ENCODE assay signal across 15 cellular contexts in the genomic region with DNA sequence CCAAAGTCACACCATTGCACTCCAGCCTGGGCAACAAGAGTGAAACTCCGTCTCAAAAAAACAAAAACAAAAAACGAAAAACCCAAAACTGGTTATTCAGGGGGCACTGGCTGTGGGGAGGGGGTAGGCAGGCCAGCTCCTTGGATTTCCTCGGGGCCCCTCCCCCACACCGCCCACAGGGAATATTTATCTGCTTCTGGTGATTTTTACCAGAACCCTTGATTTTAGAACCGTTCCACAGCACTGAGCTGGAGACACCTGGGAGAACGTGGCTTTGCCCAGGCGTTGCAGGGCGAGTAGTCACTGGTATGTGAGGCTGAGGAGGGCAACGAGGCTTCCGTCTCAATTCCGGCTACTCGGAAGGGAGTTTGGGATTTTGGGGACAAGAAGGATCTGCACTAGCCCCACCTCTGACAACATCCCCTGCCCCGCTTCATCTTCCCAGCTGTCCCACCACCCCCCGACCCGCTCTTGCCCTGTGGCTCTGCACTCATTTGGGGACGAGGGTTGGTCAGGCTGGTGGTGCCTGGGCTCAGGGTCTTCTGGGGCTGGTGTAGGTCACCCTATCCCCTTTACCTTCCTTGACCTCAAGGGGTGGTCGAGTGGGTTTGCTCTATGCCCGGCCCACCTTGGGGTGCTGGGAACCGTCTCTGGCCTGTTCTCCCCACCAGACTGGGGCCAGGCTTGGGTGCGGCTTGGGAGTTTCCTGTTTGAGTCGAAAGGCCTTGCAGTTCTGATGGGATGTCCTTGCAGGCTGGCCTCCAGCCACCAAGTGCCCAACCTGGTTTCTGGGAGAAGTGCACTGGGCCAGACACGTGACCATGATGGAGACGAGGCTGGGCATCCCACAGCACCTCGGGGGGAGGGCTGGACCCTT.
"Had no signal": no experiment of that assay in that cellular context is flagged by ENCODE, and none has a peak within 500 bp of the region (broad histone marks: within the 10 kb centered on the region; RNA-seq: fewer than 3 reads in every experiment).

No MANE protein-coding gene starts in this region.

- DNase-seq: activated CD4-positive, alpha-beta T cell treated with anti-CD3 and anti-CD28 coated beads, Interleukin-2, amount 50 U/mL, for 48 hours; activated CD4-positive, CD25-positive, alpha-beta regulatory T cell treated with anti-CD3 and anti-CD28 coated beads, Interleukin-2, amount 50 U/mL, for 72 hours; activated CD8-positive, alpha-beta memory T cell treated with anti-CD3 and anti-CD28 coated beads, Interleukin-2, amount 10 ng/mL, durations not matched to agents 7 days and 5 days; activated naive CD4-positive, alpha-beta T cell treated with anti-CD3 and anti-CD28 coated beads, Interleukin-2, amount 50 U/mL, for 16 hours; activated T-cell treated with anti-CD3 and anti-CD28 coated beads, Interleukin-2, amount 50 U/mL, for 24 hours; erythroblast; mammary epithelial cell; natural killer cell; stimulated activated CD4-positive, alpha-beta T cell treated with anti-CD3 and anti-CD28 coated beads, Interleukin-15, amount 100 ng/mL, for 24 hours; stimulated activated CD4-positive, alpha-beta T cell treated with anti-CD3 and anti-CD28 coated beads, Interleukin-4, amount 100 ng/mL, for 24 hours; stimulated activated naive CD8-positive, alpha-beta T cell treated with anti-CD3 and anti-CD28 coated beads, Interleukin-15, Interleukin-2, amounts not matched to agents 100 U/mL and 50 U/mL, for 24 hours; T-cell; T1000; trophoblast cell had no signal

- ATAC-seq: activated CD8-positive, alpha-beta memory T cell treated with anti-CD3 and anti-CD28 coated beads, Interleukin-2, amount 10 ng/mL, durations not matched to agents 7 days and 5 days; left lobe of liver; natural killer cell; stimulated activated naive CD8-positive, alpha-beta T cell treated with anti-CD3 and anti-CD28 coated beads, Interleukin-15, Interleukin-2, amounts not matched to agents 100 U/mL and 50 U/mL, for 24 hours; T-cell had no signal

- H3K36me3 Mint-ChIP-seq: natural killer cell, T-cell had no signal

- H3K9me3 Mint-ChIP-seq: activated T-cell treated with anti-CD3 and anti-CD28 coated beads, Interleukin-2, amount 50 U/mL, for 24 hours; natural killer cell; T-cell had no signal

- H3K27ac Mint-ChIP-seq: activated CD8-positive, alpha-beta memory T cell treated with anti-CD3 and anti-CD28 coated beads, Interleukin-2, amount 10 ng/mL, durations not matched to agents 7 days and 5 days; activated T-cell treated with anti-CD3 and anti-CD28 coated beads, Interleukin-2, amount 50 U/mL, for 24 hours; natural killer cell; T-cell had no signal
